In genomic region chr12:57214398-57214781, GRCh38 we compare ENCODE assay signal across 1 cellular context.
TF ChIP-seq lines count a peak whose summit lies in the region.

No MANE protein-coding gene starts in this region.

TF ChIP-seq in HEK293, 187 proteins besides CTCF, POLR2A, EP300 and RAD21 (continued from another document):
- TF ChIP-seq ZBTB26 (tag by site-specific recombination; optimal IDR thresholded peaks at IDR 0.05) (peak; percentile 20), SP7 (tag by site-specific recombination; IDR thresholded peaks at IDR 0.05) (peak; percentile 27; the same call in 1 of the 2 replicates), ZNF521 (tag by site-specific recombination; IDR thresholded peaks at IDR 0.05) (0 out of 2 replicates have a peak, but pooled peaks have one; percentile 33), ZNF692 (tag by site-specific recombination; IDR thresholded peaks at IDR 0.05) (peak; percentile 23; the same call in 1 of the 2 replicates), ZNF335 (tag by site-specific recombination; conservative IDR thresholded peaks at IDR 0.05) (peak; percentile 47; the same call in 1 of the 2 replicates), ZNF843 (tag by site-specific recombination; IDR thresholded peaks at IDR 0.05) (no peak), EGR2 (tag by site-specific recombination; IDR thresholded peaks at IDR 0.05; ENCODE audit: low read depth) (peak; percentile 54; the same call in 1 of the 2 replicates), MZF1 (tag by site-specific recombination; IDR thresholded peaks at IDR 0.05; ENCODE audit: borderline replicate concordance) (no peak), ZNF114 (tag by site-specific recombination; IDR thresholded peaks at IDR 0.05) (no peak), PRDM1 (tag by site-specific recombination; IDR thresholded peaks at IDR 0.05) (no peak), ZNF24 (tag by site-specific recombination; IDR thresholded peaks at IDR 0.05) (no peak), ZBTB20 (tag by site-specific recombination; IDR thresholded peaks at IDR 0.05) (peak; percentile 83), GLIS1 (tag by site-specific recombination; IDR thresholded peaks at IDR 0.05) (peak; percentile 12; the same call in 1 of the 2 replicates), ZIC2 (tag by site-specific recombination; IDR thresholded peaks at IDR 0.05) (peak; percentile 31; the same call in 1 of the 2 replicates), PATZ1 (tag by site-specific recombination; IDR thresholded peaks at IDR 0.05) (peak; percentile 97), ZNF239 (tag by site-specific recombination; IDR thresholded peaks at IDR 0.05) (no peak), GLIS2 (tag by site-specific recombination; IDR thresholded peaks at IDR 0.05) (peak; percentile 83), ZNF571 (tag by site-specific recombination; IDR thresholded peaks at IDR 0.05) (no peak), HOXD13 (CRISPR knock-in tag; IDR thresholded peaks at IDR 0.05; ENCODE audit: borderline replicate concordance) (no peak), ZEB2 (tag by site-specific recombination; IDR thresholded peaks at IDR 0.05) (peak; percentile 51), KLF9 (tag by site-specific recombination; IDR thresholded peaks at IDR 0.05; ENCODE audit: low read depth) (0 out of 2 replicates have a peak, but pooled peaks have one; percentile 25), ZNF184 (tag by site-specific recombination; IDR thresholded peaks at IDR 0.05) (no peak), ZNF792 (tag by site-specific recombination; IDR thresholded peaks at IDR 0.05) (peak; percentile 85), ZBTB48 (tag by site-specific recombination; IDR thresholded peaks at IDR 0.05) (peak; percentile 10; the same call in 1 of the 2 replicates), ZNF274 (IDR thresholded peaks at IDR 0.05; ENCODE audit: low read length) (no peak), ZNF274 (tag by site-specific recombination; IDR thresholded peaks at IDR 0.05; ENCODE audit: borderline replicate concordance) (no peak), ZNF555 (tag by site-specific recombination; conservative IDR thresholded peaks at IDR 0.05) (no peak), KLF8 (tag by site-specific recombination; IDR thresholded peaks at IDR 0.05) (peak; percentile 38; the same call in 1 of the 2 replicates), ZBTB8A (tag by site-specific recombination; IDR thresholded peaks at IDR 0.05) (peak; percentile 50; the same call in 1 of the 2 replicates)
- TF ChIP-seq, protein P1, sequence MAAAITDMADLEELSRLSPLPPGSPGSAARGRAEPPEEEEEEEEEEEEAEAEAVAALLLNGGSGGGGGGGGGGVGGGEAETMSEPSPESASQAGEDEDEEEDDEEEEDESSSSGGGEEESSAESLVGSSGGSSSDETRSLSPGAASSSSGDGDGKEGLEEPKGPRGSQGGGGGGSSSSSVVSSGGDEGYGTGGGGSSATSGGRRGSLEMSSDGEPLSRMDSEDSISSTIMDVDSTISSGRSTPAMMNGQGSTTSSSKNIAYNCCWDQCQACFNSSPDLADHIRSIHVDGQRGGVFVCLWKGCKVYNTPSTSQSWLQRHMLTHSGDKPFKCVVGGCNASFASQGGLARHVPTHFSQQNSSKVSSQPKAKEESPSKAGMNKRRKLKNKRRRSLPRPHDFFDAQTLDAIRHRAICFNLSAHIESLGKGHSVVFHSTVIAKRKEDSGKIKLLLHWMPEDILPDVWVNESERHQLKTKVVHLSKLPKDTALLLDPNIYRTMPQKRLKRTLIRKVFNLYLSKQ (tag by site-specific recombination; IDR thresholded peaks at IDR 0.05; ENCODE audit: borderline replicate concordance) = no peak
- TF ChIP-seq, protein P2, sequence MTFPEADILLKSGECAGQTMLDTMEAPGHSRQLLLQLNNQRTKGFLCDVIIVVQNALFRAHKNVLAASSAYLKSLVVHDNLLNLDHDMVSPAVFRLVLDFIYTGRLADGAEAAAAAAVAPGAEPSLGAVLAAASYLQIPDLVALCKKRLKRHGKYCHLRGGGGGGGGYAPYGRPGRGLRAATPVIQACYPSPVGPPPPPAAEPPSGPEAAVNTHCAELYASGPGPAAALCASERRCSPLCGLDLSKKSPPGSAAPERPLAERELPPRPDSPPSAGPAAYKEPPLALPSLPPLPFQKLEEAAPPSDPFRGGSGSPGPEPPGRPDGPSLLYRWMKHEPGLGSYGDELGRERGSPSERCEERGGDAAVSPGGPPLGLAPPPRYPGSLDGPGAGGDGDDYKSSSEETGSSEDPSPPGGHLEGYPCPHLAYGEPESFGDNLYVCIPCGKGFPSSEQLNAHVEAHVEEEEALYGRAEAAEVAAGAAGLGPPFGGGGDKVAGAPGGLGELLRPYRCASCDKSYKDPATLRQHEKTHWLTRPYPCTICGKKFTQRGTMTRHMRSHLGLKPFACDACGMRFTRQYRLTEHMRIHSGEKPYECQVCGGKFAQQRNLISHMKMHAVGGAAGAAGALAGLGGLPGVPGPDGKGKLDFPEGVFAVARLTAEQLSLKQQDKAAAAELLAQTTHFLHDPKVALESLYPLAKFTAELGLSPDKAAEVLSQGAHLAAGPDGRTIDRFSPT (tag by site-specific recombination; IDR thresholded peaks at IDR 0.05) = peak; percentile 76
- TF ChIP-seq, protein P3, sequence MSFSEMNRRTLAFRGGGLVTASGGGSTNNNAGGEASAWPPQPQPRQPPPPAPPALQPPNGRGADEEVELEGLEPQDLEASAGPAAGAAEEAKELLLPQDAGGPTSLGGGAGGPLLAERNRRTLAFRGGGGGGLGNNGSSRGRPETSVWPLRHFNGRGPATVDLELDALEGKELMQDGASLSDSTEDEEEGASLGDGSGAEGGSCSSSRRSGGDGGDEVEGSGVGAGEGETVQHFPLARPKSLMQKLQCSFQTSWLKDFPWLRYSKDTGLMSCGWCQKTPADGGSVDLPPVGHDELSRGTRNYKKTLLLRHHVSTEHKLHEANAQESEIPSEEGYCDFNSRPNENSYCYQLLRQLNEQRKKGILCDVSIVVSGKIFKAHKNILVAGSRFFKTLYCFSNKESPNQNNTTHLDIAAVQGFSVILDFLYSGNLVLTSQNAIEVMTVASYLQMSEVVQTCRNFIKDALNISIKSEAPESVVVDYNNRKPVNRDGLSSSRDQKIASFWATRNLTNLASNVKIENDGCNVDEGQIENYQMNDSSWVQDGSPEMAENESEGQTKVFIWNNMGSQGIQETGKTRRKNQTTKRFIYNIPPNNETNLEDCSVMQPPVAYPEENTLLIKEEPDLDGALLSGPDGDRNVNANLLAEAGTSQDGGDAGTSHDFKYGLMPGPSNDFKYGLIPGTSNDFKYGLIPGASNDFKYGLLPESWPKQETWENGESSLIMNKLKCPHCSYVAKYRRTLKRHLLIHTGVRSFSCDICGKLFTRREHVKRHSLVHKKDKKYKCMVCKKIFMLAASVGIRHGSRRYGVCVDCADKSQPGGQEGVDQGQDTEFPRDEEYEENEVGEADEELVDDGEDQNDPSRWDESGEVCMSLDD (tag by site-specific recombination; IDR thresholded peaks at IDR 0.05) = peak; percentile 66
- TF ChIP-seq, protein P4, sequence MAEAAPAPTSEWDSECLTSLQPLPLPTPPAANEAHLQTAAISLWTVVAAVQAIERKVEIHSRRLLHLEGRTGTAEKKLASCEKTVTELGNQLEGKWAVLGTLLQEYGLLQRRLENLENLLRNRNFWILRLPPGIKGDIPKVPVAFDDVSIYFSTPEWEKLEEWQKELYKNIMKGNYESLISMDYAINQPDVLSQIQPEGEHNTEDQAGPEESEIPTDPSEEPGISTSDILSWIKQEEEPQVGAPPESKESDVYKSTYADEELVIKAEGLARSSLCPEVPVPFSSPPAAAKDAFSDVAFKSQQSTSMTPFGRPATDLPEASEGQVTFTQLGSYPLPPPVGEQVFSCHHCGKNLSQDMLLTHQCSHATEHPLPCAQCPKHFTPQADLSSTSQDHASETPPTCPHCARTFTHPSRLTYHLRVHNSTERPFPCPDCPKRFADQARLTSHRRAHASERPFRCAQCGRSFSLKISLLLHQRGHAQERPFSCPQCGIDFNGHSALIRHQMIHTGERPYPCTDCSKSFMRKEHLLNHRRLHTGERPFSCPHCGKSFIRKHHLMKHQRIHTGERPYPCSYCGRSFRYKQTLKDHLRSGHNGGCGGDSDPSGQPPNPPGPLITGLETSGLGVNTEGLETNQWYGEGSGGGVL (tag by site-specific recombination; IDR thresholded peaks at IDR 0.05) = peak; percentile 26; the same call in 1 of the 2 replicates
